In the genomic region with DNA sequence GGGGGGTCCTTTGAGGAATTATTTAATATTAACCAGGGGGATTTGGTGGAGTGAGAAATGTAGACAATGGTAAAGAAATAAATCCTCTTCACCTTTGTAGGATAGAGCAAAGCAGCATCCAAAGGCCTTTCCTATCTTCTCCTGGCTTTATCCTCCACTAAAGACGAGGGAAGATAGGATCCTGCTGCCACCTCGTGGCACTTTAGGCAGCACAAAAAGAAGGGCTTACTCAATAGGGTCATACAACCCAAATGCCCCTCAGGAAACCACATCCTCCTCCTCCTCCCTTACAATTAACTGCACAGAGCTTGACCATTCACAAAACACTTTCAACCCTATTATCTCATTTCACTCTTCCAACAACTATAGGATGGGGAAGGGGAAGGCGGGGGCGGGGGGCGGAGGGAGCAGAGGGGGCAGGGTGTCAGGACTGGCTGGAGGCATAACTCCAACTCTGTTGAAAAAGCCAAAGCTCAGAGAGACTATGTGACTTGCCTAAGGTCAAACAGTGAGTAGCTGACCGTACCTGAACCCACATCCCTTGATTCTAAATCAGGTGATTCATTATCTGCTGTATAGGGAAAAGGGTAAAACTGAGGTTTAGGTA, we compare ENCODE assay signal across 1 cellular context.
TF ChIP-seq lines count a peak whose summit lies in the region.

No MANE protein-coding gene starts in this region.

TF ChIP-seq in HEK293, 187 proteins besides CTCF, POLR2A, EP300 and RAD21 (continued from another document):
- TF ChIP-seq, protein P1, sequence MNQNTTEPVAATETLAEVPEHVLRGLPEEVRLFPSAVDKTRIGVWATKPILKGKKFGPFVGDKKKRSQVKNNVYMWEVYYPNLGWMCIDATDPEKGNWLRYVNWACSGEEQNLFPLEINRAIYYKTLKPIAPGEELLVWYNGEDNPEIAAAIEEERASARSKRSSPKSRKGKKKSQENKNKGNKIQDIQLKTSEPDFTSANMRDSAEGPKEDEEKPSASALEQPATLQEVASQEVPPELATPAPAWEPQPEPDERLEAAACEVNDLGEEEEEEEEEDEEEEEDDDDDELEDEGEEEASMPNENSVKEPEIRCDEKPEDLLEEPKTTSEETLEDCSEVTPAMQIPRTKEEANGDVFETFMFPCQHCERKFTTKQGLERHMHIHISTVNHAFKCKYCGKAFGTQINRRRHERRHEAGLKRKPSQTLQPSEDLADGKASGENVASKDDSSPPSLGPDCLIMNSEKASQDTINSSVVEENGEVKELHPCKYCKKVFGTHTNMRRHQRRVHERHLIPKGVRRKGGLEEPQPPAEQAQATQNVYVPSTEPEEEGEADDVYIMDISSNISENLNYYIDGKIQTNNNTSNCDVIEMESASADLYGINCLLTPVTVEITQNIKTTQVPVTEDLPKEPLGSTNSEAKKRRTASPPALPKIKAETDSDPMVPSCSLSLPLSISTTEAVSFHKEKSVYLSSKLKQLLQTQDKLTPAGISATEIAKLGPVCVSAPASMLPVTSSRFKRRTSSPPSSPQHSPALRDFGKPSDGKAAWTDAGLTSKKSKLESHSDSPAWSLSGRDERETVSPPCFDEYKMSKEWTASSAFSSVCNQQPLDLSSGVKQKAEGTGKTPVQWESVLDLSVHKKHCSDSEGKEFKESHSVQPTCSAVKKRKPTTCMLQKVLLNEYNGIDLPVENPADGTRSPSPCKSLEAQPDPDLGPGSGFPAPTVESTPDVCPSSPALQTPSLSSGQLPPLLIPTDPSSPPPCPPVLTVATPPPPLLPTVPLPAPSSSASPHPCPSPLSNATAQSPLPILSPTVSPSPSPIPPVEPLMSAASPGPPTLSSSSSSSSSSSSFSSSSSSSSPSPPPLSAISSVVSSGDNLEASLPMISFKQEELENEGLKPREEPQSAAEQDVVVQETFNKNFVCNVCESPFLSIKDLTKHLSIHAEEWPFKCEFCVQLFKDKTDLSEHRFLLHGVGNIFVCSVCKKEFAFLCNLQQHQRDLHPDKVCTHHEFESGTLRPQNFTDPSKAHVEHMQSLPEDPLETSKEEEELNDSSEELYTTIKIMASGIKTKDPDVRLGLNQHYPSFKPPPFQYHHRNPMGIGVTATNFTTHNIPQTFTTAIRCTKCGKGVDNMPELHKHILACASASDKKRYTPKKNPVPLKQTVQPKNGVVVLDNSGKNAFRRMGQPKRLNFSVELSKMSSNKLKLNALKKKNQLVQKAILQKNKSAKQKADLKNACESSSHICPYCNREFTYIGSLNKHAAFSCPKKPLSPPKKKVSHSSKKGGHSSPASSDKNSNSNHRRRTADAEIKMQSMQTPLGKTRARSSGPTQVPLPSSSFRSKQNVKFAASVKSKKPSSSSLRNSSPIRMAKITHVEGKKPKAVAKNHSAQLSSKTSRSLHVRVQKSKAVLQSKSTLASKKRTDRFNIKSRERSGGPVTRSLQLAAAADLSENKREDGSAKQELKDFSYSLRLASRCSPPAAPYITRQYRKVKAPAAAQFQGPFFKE (tag by site-specific recombination; IDR thresholded peaks at IDR 0.05; ENCODE audit: borderline replicate concordance): no peak
